ENCODE assay signal across 8 cellular contexts in the genomic region with DNA sequence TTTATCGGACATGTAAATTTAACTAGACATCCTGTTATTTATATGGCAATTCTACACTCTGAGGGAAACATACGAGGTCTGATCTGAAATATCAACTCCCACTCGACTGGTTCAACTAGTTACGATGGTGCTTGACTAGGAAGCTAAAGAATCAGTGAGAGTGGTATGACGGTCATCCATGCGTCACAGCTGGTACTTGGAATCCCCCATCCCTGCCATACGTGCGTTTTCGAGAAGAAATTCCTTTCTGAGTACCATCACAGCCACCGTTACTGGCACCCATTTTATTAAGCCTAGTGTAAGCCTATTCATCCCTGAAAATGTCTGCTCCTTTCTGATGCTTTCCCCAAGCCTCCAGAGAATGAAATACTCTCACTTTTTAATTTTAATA. TPM values are rescaled to one million over a fixed set of nuclear protein-coding genes. Genes with fewer than 3 reads are reported as not detected.
DNase-seq lines count a peak whose midpoint lies in the region; ATAC-seq, FAIRE-seq and TF ChIP-seq lines count a peak whose summit lies in the region.

No MANE protein-coding gene starts in this region.

- H3K4me3 ChIP-seq in coronary artery (peak overlapping the region; percentile 75), mesodermal cell (ENCODE audit: extremely low read depth, insufficient read depth, low read length, poor library complexity, severe bottlenecking) (peak overlapping the region; percentile 58), tibial nerve (peak overlapping the region; percentile 14 to 89 (median 42))

- 0% methylated on average over 2 to 5 of the region's 10 CpGs for WGBS in mesodermal cell (ENCODE audit: insufficient coverage in 2 of 2), 2 experiments
- 1 to 39% methylated on average over 5 to 10 of the region's 10 CpGs for WGBS in tibial nerve, 2 donors

- no peak for TF ChIP-seq EP300 in tibial nerve (IDR thresholded peaks at IDR 0.05)

- peaks cover 15% of the 10 kb centered on the region for H3K27me3 Mint-ChIP-seq in T-helper 2 cell treated with Interferon-gamma antibody and Interleukin-4, amounts not matched to agents 5 μg/mL and 100 μg/mL, for 36 hours (ENCODE audit: low read depth)

- H3K9me3 ChIP-seq in mesodermal cell (ENCODE audit: control insufficient read depth, low read length) = no peaks in the 10 kb centered on the region
- H3K9me3 ChIP-seq in tibial nerve = no peaks in the 10 kb centered on the region

- peak overlapping the region; percentile 42 to 47 for H3K27ac ChIP-seq in coronary artery
- H3K27ac ChIP-seq in mesodermal cell (ENCODE audit: low read depth, low read length, severe bottlenecking) = peak overlapping the region; percentile 72
- H3K27ac ChIP-seq in tibial nerve = peak overlapping the region in 3 of 4 donors; percentile 64 to 95 (median 92)

- H3K36me3 ChIP-seq in mesodermal cell (ENCODE audit: control insufficient read depth, insufficient read depth, low read length) (peaks cover 15% of the 10 kb centered on the region), tibial nerve (peaks cover 0 to 7% (median 0%) of the 10 kb centered on the region in 3 donors)

- H3K36me3 Mint-ChIP-seq in T-helper 2 cell treated with Interferon-gamma antibody and Interleukin-4, amounts not matched to agents 5 μg/mL and 100 μg/mL, for 36 hours (ENCODE audit: low read depth) = peaks cover 12% of the 10 kb centered on the region

- no peaks in the 10 kb centered on the region for H3K27me3 ChIP-seq in tibial nerve

- H3K4me1 ChIP-seq in mesodermal cell (ENCODE audit: control insufficient read depth, insufficient read depth, low read length, poor library complexity, severe bottlenecking) = no peaks in the 10 kb centered on the region
- H3K4me1 ChIP-seq in tibial nerve = peaks cover 0 to 12% (median 0%) of the 10 kb centered on the region in 4 donors

- DNase-seq in CD1c-positive myeloid dendritic cell (ENCODE audit: extremely low spot score) (peak; percentile 64), HTR-8/SVneo (ENCODE audit: insufficient read length, low spot score) (no peak), coronary artery (ENCODE audit: low spot score) (no peak), tibial nerve (ENCODE audit: low spot score in 2 of 2) (peak in 1 of 2 donors; percentile 7)
- DNase-seq in T-helper 2 cell treated with Interferon-gamma antibody and Interleukin-4, amounts not matched to agents 5 μg/mL and 100 μg/mL, for 36 hours (ENCODE audit: low spot score) = peak; percentile 45

- H3K4me1 Mint-ChIP-seq in T-helper 2 cell treated with Interferon-gamma antibody and Interleukin-4, amounts not matched to agents 5 μg/mL and 100 μg/mL, for 36 hours (ENCODE audit: low read depth) = peaks cover 15% of the 10 kb centered on the region

- peak overlapping the region; percentile 73 for H3K27ac Mint-ChIP-seq in T-helper 2 cell treated with Interferon-gamma antibody and Interleukin-4, amounts not matched to agents 5 μg/mL and 100 μg/mL, for 36 hours

- ATAC-seq in GM21381 (IDR thresholded peaks at IDR 0.05; ENCODE audit: unreplicated experiment) (no peak), HG03097 (IDR thresholded peaks at IDR 0.05; ENCODE audit: low FRiP score, unreplicated experiment) (no peak)

- no peak for TF ChIP-seq CTCF in coronary artery (IDR thresholded peaks at IDR 0.05)
- TF ChIP-seq CTCF in tibial nerve (IDR thresholded peaks at IDR 0.05) = no peak

- no peaks in the 10 kb centered on the region for H3K9me3 Mint-ChIP-seq in T-helper 2 cell treated with Interferon-gamma antibody and Interleukin-4, amounts not matched to agents 5 μg/mL and 100 μg/mL, for 36 hours

- FAIRE-seq in HTR-8/SVneo (lab: Jason Lieb, UNC) = peak; percentile 44

- H3K4me3 Mint-ChIP-seq in T-helper 2 cell treated with Interferon-gamma antibody and Interleukin-4, amounts not matched to agents 5 μg/mL and 100 μg/mL, for 36 hours = peak overlapping the region; percentile 92

- no peak for TF ChIP-seq POLR2A in tibial nerve (IDR thresholded peaks at IDR 0.05)

RNA-seq across cellular contexts. Expression of a gene that starts 0.7 kb away (rescaled TPM):
- 7.6 TPM for polyA plus RNA-seq in mesodermal cell (2013, experiment 1 of 2)
- polyA plus RNA-seq in mesodermal cell (2013, experiment 2 of 2) = 8.9 TPM
- total RNA-seq in tibial nerve = 1 to 10 TPM; 5.1 to 9.8 (median 7.9) TPM

RNA-seq across cellular contexts. Expression of a gene that starts 20.6 kb away (rescaled TPM):
- not detected for polyA plus RNA-seq in mesodermal cell (2013, experiment 1 of 2)
- polyA plus RNA-seq in mesodermal cell (2013, experiment 2 of 2) = not detected
- not detected for total RNA-seq in tibial nerve

RNA-seq across cellular contexts. Expression of a gene that starts 48.2 kb away (rescaled TPM):
- polyA plus RNA-seq in mesodermal cell (2013, experiment 1 of 2) = 0.52 TPM
- polyA plus RNA-seq in mesodermal cell (2013, experiment 2 of 2) = 0.86 TPM
- 1 to 10 TPM; 1.5 to 5.0 (median 1.8) TPM for total RNA-seq in tibial nerve

Comparison
In these comparisons a context has a peak if more than half of its experiments do, and no peak if none do; other contexts are left out.
1. DNase-seq: peak in CD1c-positive myeloid dendritic cell (single experiment) and T-helper 2 cell treated with Interferon-gamma antibody and Interleukin-4, amounts not matched to agents 5 μg/mL and 100 μg/mL, for 36 hours (single experiment); none in HTR-8/SVneo (single experiment) and coronary artery (single experiment).
2. Peak in every context shown above with its lines, with median percentiles within 50 percentile points of each other: H3K27ac ChIP-seq and H3K4me3 ChIP-seq.